23 cellular contexts compared by ENCODE assay signal in the genomic region with DNA sequence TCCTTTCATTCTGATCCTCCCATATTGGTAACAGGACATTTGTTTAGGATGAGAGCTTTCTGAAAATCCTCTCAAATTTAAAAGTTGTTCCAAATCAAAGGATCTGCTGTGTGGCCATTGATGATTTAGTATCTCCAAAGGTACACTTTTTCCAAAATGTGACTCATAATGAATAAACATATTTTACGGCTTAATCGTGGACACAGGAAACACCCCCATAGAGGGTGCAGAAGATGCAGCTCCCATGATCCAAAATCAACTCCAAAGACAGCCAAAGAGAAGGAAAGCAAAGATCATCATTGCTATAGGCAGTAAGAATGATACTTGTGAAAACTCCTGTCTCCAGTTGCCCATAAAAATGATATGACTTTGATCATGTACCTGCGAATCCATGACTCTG.
DNase-seq lines count a peak whose midpoint lies in the region; ATAC-seq, FAIRE-seq and TF ChIP-seq lines count a peak whose summit lies in the region.
"Had no signal": no experiment of that assay in that cellular context is flagged by ENCODE, and none has a peak within 500 bp of the region (broad histone marks: within the 10 kb centered on the region; RNA-seq: fewer than 3 reads in every experiment).

No MANE protein-coding gene starts in this region.

- H3K9ac ChIP-seq in HCT116 (ENCODE audit: low read length), result no peak overlapping the region
- no peak overlapping the region for H3K9ac ChIP-seq in astrocyte (ENCODE audit: low read length)

- H3K27ac ChIP-seq in HCT116 (ENCODE audit: low read depth, low read length) (no peak overlapping the region), astrocyte (ENCODE audit: low read depth, low read length) (peak overlapping the region; percentile 4), WERI-Rb-1 (no peak overlapping the region)
- H3K27ac ChIP-seq: HL-60, SJCRH30 had no signal

- POLR2A ChIA-PET in HCT116 (lab: Charles Lee), result no interaction called here

- H4K20me1 ChIP-seq in HCT116 (ENCODE audit: insufficient read depth) (no peaks in the 10 kb centered on the region), astrocyte (ENCODE audit: insufficient read depth, low read length) (no peaks in the 10 kb centered on the region)

- intact Hi-C loops in Calu3 (cut with micrococcal nuclease; ENCODE audit: unreplicated experiment) (loop anchor here (5.0 kb wide), 1 partner anchor 683 kb away; no protein-coding TSS in a partner anchor), HCT116 (cut with micrococcal nuclease) (loop anchor here (5.0 kb wide), 1 partner anchor 507 kb away; no protein-coding TSS in a partner anchor)

- H3K36me3 ChIP-seq in HCT116 (ENCODE audit: control insufficient read depth in 1 of 2, insufficient read depth in 2 of 2, low read length in 2 of 2) (no peaks in the 10 kb centered on the region), astrocyte (ENCODE audit: insufficient read depth, low read length) (no peaks in the 10 kb centered on the region), WERI-Rb-1 (no peaks in the 10 kb centered on the region)
- H3K36me3 ChIP-seq: SJCRH30 had no signal

- peak; percentile 29 for FAIRE-seq in astrocyte (lab: Jason Lieb, UNC)
- FAIRE-seq: A204.1, GM12878, HepG2, RCC 7860 had no signal

- ATAC-seq in HCT116 (no peak), HG03520 (IDR thresholded peaks at IDR 0.05; ENCODE audit: unreplicated experiment) (no peak)
- ATAC-seq: GM12878, HepG2 had no signal

- H3K27me3 ChIP-seq in HCT116 (ENCODE audit: insufficient read depth, low read length), result no peaks in the 10 kb centered on the region
- no peaks in the 10 kb centered on the region for H3K27me3 ChIP-seq in astrocyte (ENCODE audit: insufficient read depth, low read length)
- H3K27me3 ChIP-seq in WERI-Rb-1 (ENCODE audit: insufficient read depth, low read depth, severe bottlenecking), result no peaks in the 10 kb centered on the region
- H3K27me3 ChIP-seq: SJCRH30 had no signal

- no peak for TF ChIP-seq RAD21 in HCT116 (IDR thresholded peaks at IDR 0.05; ENCODE audit: low read depth)

- H2AFZ ChIP-seq in HCT116 (ENCODE audit: low read depth, low read length, poor library complexity, severe bottlenecking) (peak overlapping the region; percentile 3), astrocyte (ENCODE audit: low read depth, low read length) (no peak overlapping the region)

- no peak for TF ChIP-seq POLR2A in HCT116 (IDR thresholded peaks at IDR 0.05; ENCODE audit: borderline replicate concordance, extremely low read depth, insufficient read depth, insufficient read length)

- H3K4me2 ChIP-seq in HCT116 (ENCODE audit: low read length) (peak overlapping the region; percentile 29), astrocyte (ENCODE audit: low read length) (peak overlapping the region; percentile 12)

- H3K9me3 ChIP-seq in HCT116 (ENCODE audit: control insufficient read depth in 1 of 2, insufficient read depth in 1 of 2, low read depth in 1 of 2, low read length in 2 of 2), result no peaks in the 10 kb centered on the region; a peak in 1 of 4 replicates
- no peaks in the 10 kb centered on the region for H3K9me3 ChIP-seq in astrocyte (ENCODE audit: insufficient read depth, low read depth, low read length)
- no peaks in the 10 kb centered on the region for H3K9me3 ChIP-seq in WERI-Rb-1 (ENCODE audit: severe bottlenecking)
- H3K9me3 ChIP-seq: SJCRH30 had no signal

- H3K27ac Mint-ChIP-seq in Calu3 (ENCODE audit: unreplicated experiment), result peak overlapping the region; percentile 77
- no peak overlapping the region for H3K27ac Mint-ChIP-seq in astrocyte (ENCODE audit: unreplicated experiment)
- peak overlapping the region; percentile 32 for H3K27ac Mint-ChIP-seq in nephron progenitor cell
- H3K27ac Mint-ChIP-seq: B cell had no signal

- H3K36me3 Mint-ChIP-seq in Calu3 (ENCODE audit: insufficient read depth, unreplicated experiment), result peaks cover 17% of the 10 kb centered on the region
- H3K36me3 Mint-ChIP-seq in astrocyte (ENCODE audit: low read depth, unreplicated experiment), result no peaks in the 10 kb centered on the region
- peaks cover 6% of the 10 kb centered on the region for H3K36me3 Mint-ChIP-seq in nephron progenitor cell (ENCODE audit: low read depth)

- H3K4me1 Mint-ChIP-seq in Calu3 (ENCODE audit: low read depth, unreplicated experiment) (peaks cover 84% of the 10 kb centered on the region), astrocyte (ENCODE audit: low read depth, unreplicated experiment) (peaks cover 19% of the 10 kb centered on the region), nephron progenitor cell (peaks cover 43% of the 10 kb centered on the region)
- H3K4me1 Mint-ChIP-seq: B cell had no signal

- H3K4me1 ChIP-seq in HCT116 (ENCODE audit: control insufficient read depth in 1 of 2, insufficient read depth in 2 of 2, low read length in 2 of 2), result peaks cover 3 to 33% of the 10 kb centered on the region in 2 experiments; a peak in 2 of 4 replicates
- peaks cover 19% of the 10 kb centered on the region for H3K4me1 ChIP-seq in astrocyte (ENCODE audit: insufficient read depth, low read length)

- CTCF ChIA-PET in Calu3 (lab: Charles Lee), result no interaction called here
- CTCF ChIA-PET in HCT116 (lab: Charles Lee), result no interaction called here

- peaks cover 3% of the 10 kb centered on the region for H3K9me3 Mint-ChIP-seq in Calu3 (ENCODE audit: low read depth, unreplicated experiment)
- peaks cover 4% of the 10 kb centered on the region for H3K9me3 Mint-ChIP-seq in astrocyte (ENCODE audit: unreplicated experiment)
- H3K9me3 Mint-ChIP-seq in nephron progenitor cell, result peaks cover 16% of the 10 kb centered on the region

- no peaks in the 10 kb centered on the region for H3K9me2 ChIP-seq in HCT116 (ENCODE audit: insufficient read depth)

- H3K4me3 ChIP-seq in HCT116 (replicated peaks in 1 of 2; ENCODE audit: low read depth in 1 of 2, low read length in 2 of 2) (no peak overlapping the region), astrocyte (ENCODE audit: insufficient read depth, low read depth, low read length) (no peak overlapping the region), WERI-Rb-1 (ENCODE audit: low read depth, low read length) (no peak overlapping the region)
- H3K4me3 ChIP-seq: GM12878, SJCRH30 had no signal

- RAD21 ChIA-PET in HCT116 (lab: Charles Lee; ENCODE audit: low non-redundant PET in 1 of 2, low total read pairs in 2 of 2, uncharacterized antibody in 2 of 2, unreplicated experiment in 2 of 2), result no interaction called here

- no peaks in the 10 kb centered on the region for H3K27me3 Mint-ChIP-seq in Calu3 (ENCODE audit: unreplicated experiment)
- H3K27me3 Mint-ChIP-seq in astrocyte (ENCODE audit: low read depth, unreplicated experiment), result no peaks in the 10 kb centered on the region
- H3K27me3 Mint-ChIP-seq in nephron progenitor cell (ENCODE audit: low read depth, poor library complexity), result peaks cover 2% of the 10 kb centered on the region
- H3K27me3 Mint-ChIP-seq: B cell had no signal

- H3K4me3 Mint-ChIP-seq in Calu3 (ENCODE audit: low read depth, unreplicated experiment) (no peak overlapping the region), astrocyte (ENCODE audit: unreplicated experiment) (peak overlapping the region; percentile 23), nephron progenitor cell (no peak overlapping the region)
- H3K4me3 Mint-ChIP-seq: B cell had no signal

- BruUV-seq in Calu3 (replicated peaks; lab: Mats Ljungman, UMichigan), result no TSS peak
- BruUV-seq in HCT116 (replicated peaks; lab: Mats Ljungman, UMichigan), result no TSS peak

- H3K79me2 ChIP-seq in HCT116 (ENCODE audit: insufficient read depth, low read length), result no peaks in the 10 kb centered on the region
- no peaks in the 10 kb centered on the region for H3K79me2 ChIP-seq in astrocyte (ENCODE audit: insufficient read depth, low read length)

- TF ChIP-seq CTCF in Calu3 (IDR thresholded peaks at IDR 0.05; ENCODE audit: unreplicated experiment) (no peak), HCT116 (IDR thresholded peaks at IDR 0.05 in 2 of 3, conservative IDR thresholded peaks at IDR 0.05 in 1 of 3; ENCODE audit: borderline replicate concordance in 1 of 3, insufficient read depth in 1 of 3, low read depth in 2 of 3, low read length in 2 of 3) (no peak), astrocyte (IDR thresholded peaks at IDR 0.05; ENCODE audit: insufficient read depth, low read depth, low read length) (no peak), nephron progenitor cell (IDR thresholded peaks at IDR 0.05) (no peak), WERI-Rb-1 (IDR thresholded peaks at IDR 0.05; ENCODE audit: low read depth, low read length) (no peak)

- DNase-seq in Calu3, result no peak
- DNase-seq in HCT116 (ENCODE audit: low read depth, low spot score), result no peak
- no peak for DNase-seq in astrocyte (ENCODE audit: low read depth)
- no peak for DNase-seq in nephron progenitor cell
- DNase-seq in stimulated activated CD4-positive, alpha-beta T cell treated with anti-CD3 and anti-CD28 coated beads, Interleukin-2, amount 100 ng/mL, for 24 hours, result no peak
- DNase-seq in WERI-Rb-1, result no peak
- DNase-seq in NCI-H128 (lab: John Stamatoyannopoulos, UW; ENCODE audit: unreplicated experiment), result no peak
- DNase-seq: KG1, NCI-H1105, NCI-H1694, NCI-H2081, NCI-H2171, NCI-H345, NCI-H524 treated with DMSO at 0.1 percent for 48 hours, NCI-H82, SJCRH30 had no signal

TF ChIP-seq in HCT116, 20 proteins besides CTCF, POLR2A, EP300 and RAD21:
- TF ChIP-seq ELF1 (IDR thresholded peaks at IDR 0.05; ENCODE audit: borderline replicate concordance, low read depth) (no peak), TCF7L2 (IDR thresholded peaks at IDR 0.05; ENCODE audit: borderline replicate concordance, extremely low read depth, insufficient read depth, insufficient read length) (no peak), FOSL1 (IDR thresholded peaks at IDR 0.05; ENCODE audit: low read depth) (peak; percentile 44), ZNF274 (IDR thresholded peaks at IDR 0.05; ENCODE audit: low read depth, low read length) (no peak), EZH2phosphoT487 (IDR thresholded peaks at IDR 0.05; ENCODE audit: borderline replicate concordance) (no peak)
- TF ChIP-seq, protein P1, sequence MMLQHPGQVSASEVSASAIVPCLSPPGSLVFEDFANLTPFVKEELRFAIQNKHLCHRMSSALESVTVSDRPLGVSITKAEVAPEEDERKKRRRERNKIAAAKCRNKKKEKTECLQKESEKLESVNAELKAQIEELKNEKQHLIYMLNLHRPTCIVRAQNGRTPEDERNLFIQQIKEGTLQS (IDR thresholded peaks at IDR 0.05), result no peak
